In the genomic region with DNA sequence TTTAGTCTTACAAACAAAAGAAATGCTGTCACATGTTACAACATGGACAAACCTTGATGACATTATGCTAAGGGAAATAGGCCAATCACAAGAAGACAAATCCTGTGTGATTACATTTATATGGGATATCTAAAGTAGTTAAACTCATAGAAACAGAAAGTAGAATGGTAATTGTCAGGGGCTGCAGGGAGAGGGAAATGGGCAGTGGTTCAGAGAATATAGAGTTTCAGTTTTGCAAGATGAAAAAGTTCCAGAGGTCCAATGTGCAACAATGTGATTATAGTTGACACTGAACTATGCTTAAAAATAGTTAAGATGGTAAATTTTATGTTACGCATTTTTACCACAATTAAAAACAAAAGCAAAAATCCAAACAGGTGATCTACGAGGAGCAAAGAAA, we compare ENCODE assay signal across 32 cellular contexts.
"Had no signal": no experiment of that assay in that cellular context is flagged by ENCODE, and none has a peak within 500 bp of the region (broad histone marks: within the 10 kb centered on the region; RNA-seq: fewer than 3 reads in every experiment).

No MANE protein-coding gene starts in this region.

- H2AFZ ChIP-seq: hepatocyte had no signal

- H3K27me3 ChIP-seq: adrenal gland, body of pancreas, esophagus muscularis mucosa, gastroesophageal sphincter, heart right ventricle, hepatocyte had no signal

- ATAC-seq: activated CD8-positive, alpha-beta T cell treated with anti-CD3 and anti-CD28 coated beads for 36 hours; activated T-cell treated with anti-CD3 and anti-CD28 coated beads, Interleukin-2, amount 50 U/mL, for 4 hours; activated T-helper 17 cell treated with anti-CD3 and anti-CD28 coated beads, Interleukin-2, amount 50 U/mL, for 72 hours; body of pancreas; effector memory CD8-positive, alpha-beta T cell; gastroesophageal sphincter; heart right ventricle; T-helper 17 cell had no signal

- H3K9me3 ChIP-seq: adrenal gland, body of pancreas had no signal

- H3K36me3 ChIP-seq: adrenal gland, esophagus muscularis mucosa, gastroesophageal sphincter, heart right ventricle had no signal

- FAIRE-seq: colon had no signal

- DNase-seq: activated CD4-positive, alpha-beta T cell treated with anti-CD3 and anti-CD28 coated beads for 1 hour; activated CD4-positive, alpha-beta T cell treated with anti-CD3 and anti-CD28 coated beads for 4 hours; activated CD4-positive, alpha-beta T cell treated with anti-CD3 and anti-CD28 coated beads, Interleukin-2, amount 50 U/mL, for 1 hour; activated CD4-positive, alpha-beta T cell treated with anti-CD3 and anti-CD28 coated beads, Interleukin-2, amount 50 U/mL, for 48 hours; activated CD8-positive, alpha-beta memory T cell treated with anti-CD3 and anti-CD28 coated beads for 24 hours; activated CD8-positive, alpha-beta T cell treated with anti-CD3 and anti-CD28 coated beads for 36 hours; activated effector memory CD4-positive, alpha-beta T cell treated with Interleukin-2 at 50 U/mL for 16 hours; activated gamma-delta T cell treated with Interleukin-2 at 50 U/mL for 16 hours; activated naive CD4-positive, alpha-beta T cell treated with anti-CD3 and anti-CD28 coated beads, Interleukin-2, amount 50 U/mL, for 16 hours; activated naive CD4-positive, alpha-beta T cell treated with Interleukin-2 at 50 U/mL for 16 hours; activated T-cell treated with anti-CD3 and anti-CD28 coated beads, Interleukin-2, amount 50 U/mL, for 4 hours; adrenal gland; amygdala; aorta; body of pancreas; caudate nucleus; cortex of kidney; dermis blood vessel endothelial cell; effector CD4-positive, alpha-beta T cell; effector memory CD8-positive, alpha-beta T cell; erythroblast; foreskin melanocyte; heart right ventricle; T-helper 17 cell had no signal

- H3K36me3 Mint-ChIP-seq: activated naive CD8-positive, alpha-beta T cell had no signal

- H3K27ac ChIP-seq: adrenal gland, body of pancreas, esophagus muscularis mucosa, gastroesophageal sphincter, heart right ventricle, hepatocyte, VCaP had no signal

- H3K9me3 Mint-ChIP-seq: activated CD8-positive, alpha-beta T cell treated with anti-CD3 and anti-CD28 coated beads for 36 hours; activated T-cell treated with anti-CD3 and anti-CD28 coated beads, Interleukin-2, amount 50 U/mL, for 4 hours; activated T-helper 17 cell treated with anti-CD3 and anti-CD28 coated beads, Interleukin-2, amount 50 U/mL, for 72 hours; effector memory CD8-positive, alpha-beta T cell had no signal

- H3K4me3 Mint-ChIP-seq: activated CD8-positive, alpha-beta T cell treated with anti-CD3 and anti-CD28 coated beads for 36 hours; activated naive CD8-positive, alpha-beta T cell; activated T-cell treated with anti-CD3 and anti-CD28 coated beads, Interleukin-2, amount 50 U/mL, for 4 hours; activated T-helper 17 cell treated with anti-CD3 and anti-CD28 coated beads, Interleukin-2, amount 50 U/mL, for 72 hours; effector memory CD8-positive, alpha-beta T cell; T-helper 17 cell; WTC11 had no signal

- H3K4me2 ChIP-seq: hepatocyte had no signal

- H3K4me1 Mint-ChIP-seq: activated T-helper 17 cell treated with anti-CD3 and anti-CD28 coated beads, Interleukin-2, amount 50 U/mL, for 72 hours; T-helper 17 cell; WTC11 had no signal

- H3K27ac Mint-ChIP-seq: activated CD8-positive, alpha-beta T cell treated with anti-CD3 and anti-CD28 coated beads for 36 hours; activated naive CD8-positive, alpha-beta T cell; activated T-helper 17 cell treated with anti-CD3 and anti-CD28 coated beads, Interleukin-2, amount 50 U/mL, for 72 hours; effector memory CD8-positive, alpha-beta T cell; T-helper 17 cell; WTC11 had no signal

- H3K27me3 Mint-ChIP-seq: activated CD8-positive, alpha-beta T cell treated with anti-CD3 and anti-CD28 coated beads for 36 hours; activated T-helper 17 cell treated with anti-CD3 and anti-CD28 coated beads, Interleukin-2, amount 50 U/mL, for 72 hours; T-helper 17 cell had no signal

- H3K4me1 ChIP-seq: adrenal gland, body of pancreas, esophagus muscularis mucosa, gastroesophageal sphincter, heart right ventricle had no signal

- H3K4me3 ChIP-seq: adrenal gland, body of pancreas, esophagus muscularis mucosa, gastroesophageal sphincter, heart right ventricle, hepatocyte had no signal

- H3K79me2 ChIP-seq: hepatocyte had no signal
